Comparison of ENCODE assay signal across 10 cellular contexts in genomic region chr3:141051641-141052569, GRCh38. TPM values are rescaled to one million over a fixed set of nuclear protein-coding genes. Genes with fewer than 3 reads are reported as not detected.
A peak's percentile ranks its signal among the peaks of the same experiment; 100 is the strongest.
DNase-seq lines count a peak whose midpoint lies in the region; ATAC-seq and TF ChIP-seq lines count a peak whose summit lies in the region.
"Had no signal": no experiment of that assay in that cellular context is flagged by ENCODE, and none has a peak within 500 bp of the region (broad histone marks: within the 10 kb centered on the region; RNA-seq: fewer than 3 reads in every experiment).

No MANE protein-coding gene starts in this region.

- no peaks in the 10 kb centered on the region for H3K9me3 ChIP-seq in breast epithelium
- H3K9me3 ChIP-seq in aorta (ENCODE audit: control insufficient read depth, low read length), result no peaks in the 10 kb centered on the region
- no peaks in the 10 kb centered on the region for H3K9me3 ChIP-seq in adrenal gland (replicated peaks in 1 of 3)
- H3K9me3 ChIP-seq: right lobe of liver had no signal

- TF ChIP-seq POLR2A in breast epithelium (IDR thresholded peaks at IDR 0.05), result no peak
- TF ChIP-seq POLR2A in adrenal gland (IDR thresholded peaks at IDR 0.05), result no peak

- ATAC-seq in Right ventricle myocardium inferior (peak; percentile 53), aorta (ENCODE audit: low FRiP score) (peak; percentile 23), GM19328 (IDR thresholded peaks at IDR 0.05; ENCODE audit: unreplicated experiment) (no peak), GM18907 (IDR thresholded peaks at IDR 0.05; ENCODE audit: unreplicated experiment) (no peak)

- DNase-seq in Right ventricle myocardium inferior (ENCODE audit: missing footprints) (no peak), cardiac septum (ENCODE audit: low spot score) (no peak), breast epithelium (ENCODE audit: low spot score in 2 of 2) (no peak), lung microvascular endothelial cell (ENCODE audit: low read depth in 2 of 2) (peak; percentile 14 to 16), aorta (peak in 1 of 2 donors; percentile 83), adrenal gland (no peak)
- DNase-seq: right lobe of liver had no signal

- H3K4me3 ChIP-seq in breast epithelium (peak overlapping the region; percentile 40 to 67 (median 44)), aorta (ENCODE audit: low read length in 2 of 2) (peak overlapping the region; percentile 49 to 74), adrenal gland (peak overlapping the region in 1 of 4 donors; percentile 46)

- intact Hi-C loops in Right ventricle myocardium inferior (cut with DNase I) (loop anchor here (1.0 to 5.0 kb wide), 2 partner anchors 40 to 53 kb away; no protein-coding TSS in a partner anchor), cardiac septum (cut with DNase I) (loop anchor here (2.0 to 5.0 kb wide), 3 partner anchors 40 to 139 kb away; no protein-coding TSS in a partner anchor), breast epithelium (cut with DNase I; ENCODE audit: low total_unique reads) (no loop called here), aorta (cut with DNase I) (loop anchor here (5.0 kb wide), 2 partner anchors 40 to 55 kb away; no protein-coding TSS in a partner anchor), adrenal gland (cut with DNase I) (no loop called here)

- H3K27ac ChIP-seq in breast epithelium (no peak overlapping the region), aorta (ENCODE audit: low read depth in 1 of 2, low read length in 2 of 2) (no peak overlapping the region), adrenal gland (peak overlapping the region in 1 of 5 donors; percentile 15)
- H3K27ac ChIP-seq: right lobe of liver, VCaP had no signal

- H3K4me1 ChIP-seq in breast epithelium (peaks cover 0 to 8% of the 10 kb centered on the region in 2 donors), aorta (ENCODE audit: control insufficient read depth in 1 of 2, insufficient read depth in 2 of 2, low read length in 2 of 2) (no peaks in the 10 kb centered on the region), adrenal gland (replicated peaks in 1 of 2) (peaks cover 0 to 15% of the 10 kb centered on the region in 2 donors)

- no peak for TF ChIP-seq CTCF in breast epithelium (IDR thresholded peaks at IDR 0.05)
- no peak for TF ChIP-seq CTCF in adrenal gland (IDR thresholded peaks at IDR 0.05)

- H3K36me3 ChIP-seq in breast epithelium (no peaks in the 10 kb centered on the region), aorta (ENCODE audit: control insufficient read depth in 1 of 2, insufficient read depth in 2 of 2, low read length in 1 of 2) (no peaks in the 10 kb centered on the region), adrenal gland (replicated peaks in 1 of 2) (no peaks in the 10 kb centered on the region)
- H3K36me3 ChIP-seq: right lobe of liver had no signal

- peaks cover 0 to 47% of the 10 kb centered on the region in 2 donors for H3K27me3 ChIP-seq in breast epithelium
- no peaks in the 10 kb centered on the region for H3K27me3 ChIP-seq in aorta (ENCODE audit: control insufficient read depth in 1 of 2, insufficient read depth in 2 of 2, low read length in 1 of 2)
- peaks cover 30% of the 10 kb centered on the region for H3K27me3 ChIP-seq in adrenal gland

- 0 to 1% methylated on average over 63 to 64 of the region's 64 CpGs for WGBS in aorta, 2 donors
- 2 to 11% (median 2%) methylated on average over 10 to 64 of the region's 64 CpGs for whole genome bisulfite sequencing in adrenal gland, 4 donors

RNA-seq across cellular contexts. Expression of gene SPSB4, which starts 0.8 kb away (rescaled TPM):
- total RNA-seq in Right ventricle myocardium inferior (7.1 TPM), cardiac septum (4.9 TPM), breast epithelium (1 to 10 TPM in 1 of 3 donors, not detected in 2; 1.3 TPM), lung microvascular endothelial cell (under 0.01 TPM in 2 replicates), aorta (1 to 10 TPM; 1.0 to 2.0 TPM), adrenal gland (1 to 10 TPM in 3 of 8 donors, under 1 TPM in 4, not detected in 1; 0.18 to 2.3 (median 0.46) TPM)
- polyA plus RNA-seq in aorta (under 1 TPM in 1 of 2 donors, not detected in 1; 0.13 TPM), adrenal gland (1 to 10 TPM in 2 of 3 donors, under 1 TPM in 1; 0.67 to 4.0 (median 1.1) TPM)

Comparison
In these comparisons a context has a peak if more than half of its experiments do, and no peak if none do; other contexts are left out.
1. ATAC-seq: peak in Right ventricle myocardium inferior (single experiment) and aorta (single experiment); none in GM19328 (single experiment) and GM18907 (single experiment).
2. DNase-seq: peak in lung microvascular endothelial cell (2 of 2); none in Right ventricle myocardium inferior (single experiment), cardiac septum (single experiment), breast epithelium (0 of 2) and adrenal gland (0 of 7).
3. intact Hi-C loops: an anchor here in Right ventricle myocardium inferior (1.0 to 5.0 kb wide), cardiac septum (2.0 to 5.0 kb wide) and aorta (5.0 kb wide); none called in breast epithelium and adrenal gland.